In the genomic region with DNA sequence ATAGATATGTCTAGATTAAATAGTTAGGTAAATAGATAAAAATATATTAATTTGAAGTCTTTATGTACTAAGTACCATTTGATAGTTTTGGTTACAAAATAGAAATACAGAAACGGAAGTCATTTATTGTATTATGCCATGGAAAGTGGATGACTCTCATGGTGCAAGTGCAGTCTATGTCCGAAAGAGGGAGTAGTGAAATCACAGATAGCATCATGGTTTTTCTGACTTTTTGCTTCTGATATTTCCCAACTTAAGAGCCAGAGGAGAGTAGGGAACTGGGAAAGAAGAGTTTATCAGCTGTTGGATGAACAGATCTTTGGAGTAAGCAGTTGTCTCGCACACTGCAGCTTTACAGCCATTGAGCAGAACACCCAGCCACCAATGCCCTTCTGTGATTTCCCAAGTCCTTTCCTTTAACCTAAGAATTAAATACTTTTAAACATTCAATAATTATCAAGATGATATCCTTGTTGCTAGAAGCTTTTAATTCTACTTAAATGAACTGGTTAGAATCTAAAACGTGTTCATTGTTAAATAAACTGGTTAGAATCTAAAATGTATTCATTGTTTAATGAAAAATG, we compare ENCODE assay signal across 8 cellular contexts. TPM values are rescaled to one million over a fixed set of nuclear protein-coding genes. Genes with fewer than 3 reads are reported as not detected.
A peak's percentile ranks its signal among the peaks of the same experiment; 100 is the strongest.
DNase-seq lines count a peak whose midpoint lies in the region; ATAC-seq and TF ChIP-seq lines count a peak whose summit lies in the region.

No MANE protein-coding gene starts in this region.

- no peaks in the 10 kb centered on the region for H3K36me3 ChIP-seq in Panc1 (ENCODE audit: control insufficient read depth, insufficient read depth, low read length)
- H3K36me3 ChIP-seq in naive thymus-derived CD4-positive, alpha-beta T cell (ENCODE audit: control insufficient read depth in 2 of 3, insufficient read depth in 3 of 3, low read length in 3 of 3) = no peaks in the 10 kb centered on the region
- no peaks in the 10 kb centered on the region for H3K36me3 ChIP-seq in CD8-positive, alpha-beta memory T cell (ENCODE audit: insufficient read depth, low read length)

- H3K36me3 Mint-ChIP-seq in naive thymus-derived CD4-positive, alpha-beta T cell = peaks cover 0 to 6% (median 6%) of the 10 kb centered on the region in 5 donors
- no peaks in the 10 kb centered on the region for H3K36me3 Mint-ChIP-seq in CD8-positive, alpha-beta memory T cell

- in situ Hi-C loops in Caki2 (cut with HindIII; ENCODE audit: low pct_unique_long_range_greater_than_20kb, low sequenced_read_pairs) (loop anchor here (25.0 kb wide), 1 partner anchor 436 kb away; no protein-coding TSS in a partner anchor), Panc1 (cut with HindIII; ENCODE audit: low pct_unique_long_range_greater_than_20kb, low sequenced_read_pairs) (no loop called here)

- H3K4me3 Mint-ChIP-seq in naive thymus-derived CD4-positive, alpha-beta T cell = no peak overlapping the region
- no peak overlapping the region for H3K4me3 Mint-ChIP-seq in CD8-positive, alpha-beta memory T cell

- ATAC-seq in GM19372 (IDR thresholded peaks at IDR 0.05; ENCODE audit: low read depth, unreplicated experiment) (peak; percentile 73), Panc1 (peak; percentile 82)
- peak; percentile 53 for ATAC-seq in naive thymus-derived CD4-positive, alpha-beta T cell

- DNase-seq in Caki2 (ENCODE audit: low read depth) (peak; percentile 59), HT-29 (ENCODE audit: low spot score) (peak; percentile 76), Panc1 (ENCODE audit: low read depth, low spot score) (no peak), epidermal melanocyte (ENCODE audit: insufficient read length, low spot score) (peak; percentile 69), ecto neural progenitor cell (ENCODE audit: low spot score) (no peak)
- no peak for DNase-seq in naive thymus-derived CD4-positive, alpha-beta T cell
- DNase-seq in CD8-positive, alpha-beta memory T cell = no peak

- POLR2A ChIA-PET in Panc1 (lab: Charles Lee) = no interaction called here
- POLR2A ChIA-PET in naive thymus-derived CD4-positive, alpha-beta T cell (lab: Charles Lee) = no interaction called here
- POLR2A ChIA-PET in CD8-positive, alpha-beta memory T cell (lab: Charles Lee) = interaction anchor here (0.6 kb wide), 1 partner anchor 16 kb away, joined by 3 read pairs; no protein-coding TSS in a partner anchor

- no TSS peak for BruUV-seq in Panc1 (replicated peaks; lab: Mats Ljungman, UMichigan)

- no peak overlapping the region for H3K4me3 ChIP-seq in Panc1 (ENCODE audit: low read depth in 2 of 2, low read length in 2 of 2)
- no peak overlapping the region for H3K4me3 ChIP-seq in naive thymus-derived CD4-positive, alpha-beta T cell (ENCODE audit: low read length)
- no peak overlapping the region for H3K4me3 ChIP-seq in CD8-positive, alpha-beta memory T cell (ENCODE audit: low read length)

- TF ChIP-seq CTCF in Panc1 (IDR thresholded peaks at IDR 0.05) = peak; percentile 86

- no peak overlapping the region for H3K27ac Mint-ChIP-seq in naive thymus-derived CD4-positive, alpha-beta T cell
- no peak overlapping the region for H3K27ac Mint-ChIP-seq in CD8-positive, alpha-beta memory T cell

- H3K9me3 ChIP-seq in Panc1 (ENCODE audit: control insufficient read depth, insufficient read depth, low read depth, low read length) = no peaks in the 10 kb centered on the region
- H3K9me3 ChIP-seq in naive thymus-derived CD4-positive, alpha-beta T cell (ENCODE audit: control insufficient read depth in 2 of 3, low read length in 3 of 3) = no peaks in the 10 kb centered on the region
- H3K9me3 ChIP-seq in CD8-positive, alpha-beta memory T cell (ENCODE audit: low read length) = no peaks in the 10 kb centered on the region

- peaks cover 0 to 8% (median 5%) of the 10 kb centered on the region in 7 donors for H3K4me1 Mint-ChIP-seq in naive thymus-derived CD4-positive, alpha-beta T cell
- H3K4me1 Mint-ChIP-seq in CD8-positive, alpha-beta memory T cell = peaks cover 6 to 8% (median 6%) of the 10 kb centered on the region in 3 donors

- no peaks in the 10 kb centered on the region for H3K27me3 ChIP-seq in Panc1 (ENCODE audit: control insufficient read depth, insufficient read depth, low read length)
- H3K27me3 ChIP-seq in naive thymus-derived CD4-positive, alpha-beta T cell (ENCODE audit: control insufficient read depth in 2 of 2, insufficient read depth in 2 of 2, low read length in 2 of 2) = no peaks in the 10 kb centered on the region
- no peaks in the 10 kb centered on the region for H3K27me3 ChIP-seq in CD8-positive, alpha-beta memory T cell (ENCODE audit: insufficient read depth, low read length, poor library complexity, severe bottlenecking)

- peaks cover 0 to 14% (median 0%) of the 10 kb centered on the region in 11 donors for H3K9me3 Mint-ChIP-seq in naive thymus-derived CD4-positive, alpha-beta T cell
- H3K9me3 Mint-ChIP-seq in CD8-positive, alpha-beta memory T cell = no peaks in the 10 kb centered on the region

- H3K27ac ChIP-seq in Panc1 (ENCODE audit: low read length) = no peak overlapping the region
- H3K27ac ChIP-seq in naive thymus-derived CD4-positive, alpha-beta T cell (ENCODE audit: low read depth, low read length) = no peak overlapping the region
- H3K27ac ChIP-seq in CD8-positive, alpha-beta memory T cell (ENCODE audit: low read depth, low read length) = no peak overlapping the region

- intact Hi-C loops in Panc1 (cut with micrococcal nuclease; ENCODE audit: unreplicated experiment) = loop anchor here (1.0 to 5.0 kb wide), 2 partner anchors 430 to 566 kb away; partner anchors contain the start of gene C12orf56
- intact Hi-C loops in naive thymus-derived CD4-positive, alpha-beta T cell (cut with micrococcal nuclease) = loop anchor here (1.0 kb wide), 1 partner anchor 430 kb away; no protein-coding TSS in a partner anchor

- CTCF ChIA-PET in Panc1 (lab: Charles Lee) = interaction anchor here (0.5 to 1.2 kb wide), 3 partner anchors 105 to 430 kb away, joined by 4 to 5 read pairs (median 4); no protein-coding TSS in a partner anchor
- CTCF ChIA-PET in naive thymus-derived CD4-positive, alpha-beta T cell (lab: Charles Lee) = interaction anchor here (0.6 kb wide), 1 partner anchor 432 kb away, joined by 3 read pairs; no protein-coding TSS in a partner anchor
- CTCF ChIA-PET in CD8-positive, alpha-beta memory T cell (lab: Charles Lee) = interaction anchor here (0.9 to 1.8 kb wide), 2 partner anchors 12 to 431 kb away, joined by 3 read pairs; no protein-coding TSS in a partner anchor

- no peaks in the 10 kb centered on the region for H3K4me1 ChIP-seq in Panc1 (ENCODE audit: control insufficient read depth, insufficient read depth, low read length)
- H3K4me1 ChIP-seq in naive thymus-derived CD4-positive, alpha-beta T cell (ENCODE audit: control insufficient read depth in 2 of 2, insufficient read depth in 2 of 2, low read length in 2 of 2) = no peaks in the 10 kb centered on the region
- no peaks in the 10 kb centered on the region for H3K4me1 ChIP-seq in CD8-positive, alpha-beta memory T cell (ENCODE audit: insufficient read depth, low read length)

- peaks cover 20 to 38% (median 27%) of the 10 kb centered on the region in 5 donors for H3K27me3 Mint-ChIP-seq in naive thymus-derived CD4-positive, alpha-beta T cell
- peaks cover 10 to 20% of the 10 kb centered on the region in 2 donors for H3K27me3 Mint-ChIP-seq in CD8-positive, alpha-beta memory T cell

RNA-seq across cellular contexts. Expression of gene SRGAP1, which starts 18.4 kb away (rescaled TPM):
- total RNA-seq in Caki2 (2014; rRNA removed; shearing (Covaris generic); ENCODE audit: low replicate concordance) = 7.6 and 30.0 TPM in 2 replicates
- total RNA-seq in HT-29 (2014; rRNA removed; shearing (Covaris generic)) = 1.0 and 1.6 TPM in 2 replicates
- total RNA-seq in Panc1 (2021; ENCODE audit: unreplicated experiment) = 26.8 TPM
- polyA plus RNA-seq in Panc1 (2012; ENCODE audit: insufficient read length) = 10.4 TPM
- under 1 TPM; 0.03 to 0.47 (median 0.19) TPM for total RNA-seq in naive thymus-derived CD4-positive, alpha-beta T cell
- polyA plus RNA-seq in naive thymus-derived CD4-positive, alpha-beta T cell = under 1 TPM; 0.01 to 0.07 TPM
- total RNA-seq in CD8-positive, alpha-beta memory T cell = under 1 TPM; 0.61 to 0.64 TPM
- 0.09 TPM for polyA plus RNA-seq in CD8-positive, alpha-beta memory T cell

RNA-seq across cellular contexts. Expression of gene RXYLT1, which starts 46.4 kb away (rescaled TPM):
- 38.1 and 50.7 TPM in 2 replicates for total RNA-seq in Caki2 (2014; rRNA removed; shearing (Covaris generic); ENCODE audit: low replicate concordance)
- 5.8 and 7.8 TPM in 2 replicates for total RNA-seq in HT-29 (2014; rRNA removed; shearing (Covaris generic))
- 20.3 TPM for total RNA-seq in Panc1 (2021; ENCODE audit: unreplicated experiment)
- 14.0 TPM for polyA plus RNA-seq in Panc1 (2012; ENCODE audit: insufficient read length)
- 10 to 100 TPM in 4 of 5 experiments, 1 to 10 TPM in 1; 9.9 to 22.0 (median 15.4) TPM for total RNA-seq in naive thymus-derived CD4-positive, alpha-beta T cell
- polyA plus RNA-seq in naive thymus-derived CD4-positive, alpha-beta T cell = 10 to 100 TPM; 14.9 to 15.7 TPM
- 10 to 100 TPM; 30.3 to 32.3 TPM for total RNA-seq in CD8-positive, alpha-beta memory T cell
- 19.2 TPM for polyA plus RNA-seq in CD8-positive, alpha-beta memory T cell

Comparison
In these comparisons a context has a peak if more than half of its experiments do, and no peak if none do; other contexts are left out.
1. DNase-seq: peak in Caki2 (single experiment), HT-29 (single experiment) and epidermal melanocyte (single experiment); none in Panc1 (single experiment), naive thymus-derived CD4-positive, alpha-beta T cell (0 of 9), CD8-positive, alpha-beta memory T cell (0 of 5) and ecto neural progenitor cell (single experiment).
2. Peak in every context shown above with its lines, with median percentiles within 50 percentile points of each other: ATAC-seq.